1 cellular context compared by ENCODE assay signal in the genomic region with DNA sequence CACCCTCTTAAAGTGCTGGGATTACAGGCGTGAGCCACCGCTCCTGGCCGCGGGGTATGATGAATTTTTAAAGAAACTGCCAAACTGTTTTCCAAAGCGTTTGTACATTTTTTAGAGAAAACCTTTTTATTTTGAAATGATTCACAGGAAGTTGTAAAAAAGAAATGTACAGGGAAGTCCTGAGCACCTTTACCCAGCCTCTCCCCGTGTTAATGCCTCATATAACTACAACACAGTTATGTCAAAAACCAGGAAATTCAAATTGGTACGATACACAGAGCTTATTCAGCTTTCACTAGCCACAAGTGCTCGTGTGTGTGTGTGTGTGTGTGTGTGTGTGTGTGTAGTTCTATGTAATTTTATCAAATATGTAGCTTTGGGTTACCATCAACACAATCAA.
TF ChIP-seq lines count a peak whose summit lies in the region.

No MANE protein-coding gene starts in this region.

TF ChIP-seq in GM12878, 131 proteins besides CTCF, POLR2A, EP300 and RAD21:
- TF ChIP-seq ZZZ3 (IDR thresholded peaks at IDR 0.05; ENCODE audit: control insufficient read depth, insufficient read length, low read depth) (no peak), SUPT20H (IDR thresholded peaks at IDR 0.05; ENCODE audit: borderline replicate concordance, control insufficient read depth, low read depth, low read length) (no peak), HCFC1 (IDR thresholded peaks at IDR 0.05; ENCODE audit: low read length) (no peak), NRF1 (conservative IDR thresholded peaks at IDR 0.05; ENCODE audit: low read depth, low read length) (no peak), CREB1 (IDR thresholded peaks at IDR 0.05; ENCODE audit: low read depth) (no peak), NFIC (IDR thresholded peaks at IDR 0.05; ENCODE audit: low read depth, low read length) (no peak), JUND (IDR thresholded peaks at IDR 0.05; ENCODE audit: low read depth, low read length) (no peak), HDGF (IDR thresholded peaks at IDR 0.05) (no peak), NR2F1 (conservative IDR thresholded peaks at IDR 0.05) (no peak), MXI1 (IDR thresholded peaks at IDR 0.05; ENCODE audit: low read depth, low read length) (no peak), YY1 (IDR thresholded peaks at IDR 0.05; ENCODE audit: low read depth, low read length) (no peak), SMAD1 (IDR thresholded peaks at IDR 0.05; ENCODE audit: low read depth, partially characterized antibody) (no peak)
- TF ChIP-seq, protein P1, sequence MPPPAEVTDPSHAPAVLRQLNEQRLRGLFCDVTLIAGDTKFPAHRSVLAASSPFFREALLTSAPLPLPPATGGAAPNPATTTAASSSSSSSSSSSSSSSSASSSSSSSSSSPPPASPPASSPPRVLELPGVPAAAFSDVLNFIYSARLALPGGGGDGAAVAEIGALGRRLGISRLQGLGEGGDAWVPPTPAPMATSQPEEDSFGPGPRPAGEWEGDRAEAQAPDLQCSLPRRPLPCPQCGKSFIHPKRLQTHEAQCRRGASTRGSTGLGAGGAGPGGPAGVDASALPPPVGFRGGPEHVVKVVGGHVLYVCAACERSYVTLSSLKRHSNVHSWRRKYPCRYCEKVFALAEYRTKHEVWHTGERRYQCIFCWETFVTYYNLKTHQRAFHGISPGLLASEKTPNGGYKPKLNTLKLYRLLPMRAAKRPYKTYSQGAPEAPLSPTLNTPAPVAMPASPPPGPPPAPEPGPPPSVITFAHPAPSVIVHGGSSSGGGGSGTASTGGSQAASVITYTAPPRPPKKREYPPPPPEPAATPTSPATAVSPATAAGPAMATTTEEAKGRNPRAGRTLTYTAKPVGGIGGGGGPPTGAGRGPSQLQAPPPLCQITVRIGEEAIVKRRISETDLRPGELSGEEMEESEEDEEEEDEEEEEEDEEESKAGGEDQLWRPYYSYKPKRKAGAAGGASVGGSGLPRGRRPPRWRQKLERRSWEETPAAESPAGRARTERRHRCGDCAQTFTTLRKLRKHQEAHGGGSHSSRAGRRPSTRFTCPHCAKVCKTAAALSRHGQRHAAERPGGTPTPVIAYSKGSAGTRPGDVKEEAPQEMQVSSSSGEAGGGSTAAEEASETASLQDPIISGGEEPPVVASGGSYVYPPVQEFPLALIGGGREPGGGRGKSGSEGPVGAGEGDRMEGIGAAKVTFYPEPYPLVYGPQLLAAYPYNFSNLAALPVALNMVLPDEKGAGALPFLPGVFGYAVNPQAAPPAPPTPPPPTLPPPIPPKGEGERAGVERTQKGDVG (CRISPR knock-in tag; IDR thresholded peaks at IDR 0.05) = no peak
- TF ChIP-seq, protein P2, sequence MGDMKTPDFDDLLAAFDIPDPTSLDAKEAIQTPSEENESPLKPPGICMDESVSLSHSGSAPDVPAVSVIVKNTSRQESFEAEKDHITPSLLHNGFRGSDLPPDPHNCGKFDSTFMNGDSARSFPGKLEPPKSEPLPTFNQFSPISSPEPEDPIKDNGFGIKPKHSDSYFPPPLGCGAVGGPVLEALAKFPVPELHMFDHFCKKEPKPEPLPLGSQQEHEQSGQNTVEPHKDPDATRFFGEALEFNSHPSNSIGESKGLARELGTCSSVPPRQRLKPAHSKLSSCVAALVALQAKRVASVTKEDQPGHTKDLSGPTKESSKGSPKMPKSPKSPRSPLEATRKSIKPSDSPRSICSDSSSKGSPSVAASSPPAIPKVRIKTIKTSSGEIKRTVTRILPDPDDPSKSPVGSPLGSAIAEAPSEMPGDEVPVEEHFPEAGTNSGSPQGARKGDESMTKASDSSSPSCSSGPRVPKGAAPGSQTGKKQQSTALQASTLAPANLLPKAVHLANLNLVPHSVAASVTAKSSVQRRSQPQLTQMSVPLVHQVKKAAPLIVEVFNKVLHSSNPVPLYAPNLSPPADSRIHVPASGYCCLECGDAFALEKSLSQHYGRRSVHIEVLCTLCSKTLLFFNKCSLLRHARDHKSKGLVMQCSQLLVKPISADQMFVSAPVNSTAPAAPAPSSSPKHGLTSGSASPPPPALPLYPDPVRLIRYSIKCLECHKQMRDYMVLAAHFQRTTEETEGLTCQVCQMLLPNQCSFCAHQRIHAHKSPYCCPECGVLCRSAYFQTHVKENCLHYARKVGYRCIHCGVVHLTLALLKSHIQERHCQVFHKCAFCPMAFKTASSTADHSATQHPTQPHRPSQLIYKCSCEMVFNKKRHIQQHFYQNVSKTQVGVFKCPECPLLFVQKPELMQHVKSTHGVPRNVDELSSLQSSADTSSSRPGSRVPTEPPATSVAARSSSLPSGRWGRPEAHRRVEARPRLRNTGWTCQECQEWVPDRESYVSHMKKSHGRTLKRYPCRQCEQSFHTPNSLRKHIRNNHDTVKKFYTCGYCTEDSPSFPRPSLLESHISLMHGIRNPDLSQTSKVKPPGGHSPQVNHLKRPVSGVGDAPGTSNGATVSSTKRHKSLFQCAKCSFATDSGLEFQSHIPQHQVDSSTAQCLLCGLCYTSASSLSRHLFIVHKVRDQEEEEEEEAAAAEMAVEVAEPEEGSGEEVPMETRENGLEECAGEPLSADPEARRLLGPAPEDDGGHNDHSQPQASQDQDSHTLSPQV (IDR thresholded peaks at IDR 0.05) = no peak
